16 cellular contexts compared by ENCODE assay signal in genomic region chr2:121388371-121388770, GRCh38.
"Had no signal": no experiment of that assay in that cellular context is flagged by ENCODE, and none has a peak within 500 bp of the region (broad histone marks: within the 10 kb centered on the region; RNA-seq: fewer than 3 reads in every experiment).

No MANE protein-coding gene starts in this region.

- H3K27ac Mint-ChIP-seq: activated naive CD8-positive, alpha-beta T cell treated with anti-CD3 and anti-CD28 coated beads for 36 hours; naive thymus-derived CD4-positive, alpha-beta T cell had no signal

- H3K9me3 Mint-ChIP-seq: activated naive CD8-positive, alpha-beta T cell treated with anti-CD3 and anti-CD28 coated beads for 36 hours; naive thymus-derived CD4-positive, alpha-beta T cell had no signal

- H3K4me3 ChIP-seq: ascending aorta, coronary artery, heart right ventricle, right atrium auricular region, stomach, thoracic aorta had no signal

- DNase-seq: activated CD4-positive, alpha-beta T cell treated with anti-CD3 and anti-CD28 coated beads, Interleukin-2, amount 50 U/mL, for 4 hours; activated effector memory CD4-positive, alpha-beta T cell treated with anti-CD3 and anti-CD28 coated beads, Interleukin-2, amount 50 U/mL, for 16 hours; activated naive CD8-positive, alpha-beta T cell treated with anti-CD3 and anti-CD28 coated beads for 36 hours; activated T-cell treated with anti-CD3 and anti-CD28 coated beads, Interleukin-2, amount 50 U/mL, for 1 hour; effector CD8-positive, alpha-beta T cell; heart right ventricle; islet precursor cell; naive thymus-derived CD4-positive, alpha-beta T cell; posterior cingulate gyrus; small intestine; stomach; T-helper 2 cell had no signal

- H3K27ac ChIP-seq: ascending aorta, coronary artery, heart right ventricle, right atrium auricular region, stomach, thoracic aorta had no signal

- H3K4me3 Mint-ChIP-seq: activated naive CD8-positive, alpha-beta T cell treated with anti-CD3 and anti-CD28 coated beads for 36 hours; naive thymus-derived CD4-positive, alpha-beta T cell had no signal

- H3K4me1 ChIP-seq: ascending aorta, right atrium auricular region had no signal

- H3K9me3 ChIP-seq: ascending aorta, heart right ventricle, right atrium auricular region, stomach, thoracic aorta had no signal

- ATAC-seq: heart right ventricle; naive thymus-derived CD4-positive, alpha-beta T cell had no signal

- H3K27me3 Mint-ChIP-seq: activated naive CD8-positive, alpha-beta T cell treated with anti-CD3 and anti-CD28 coated beads for 36 hours; naive thymus-derived CD4-positive, alpha-beta T cell had no signal

- H3K27me3 ChIP-seq: ascending aorta, heart right ventricle, right atrium auricular region, stomach had no signal

- H3K4me1 Mint-ChIP-seq: activated naive CD8-positive, alpha-beta T cell treated with anti-CD3 and anti-CD28 coated beads for 36 hours; naive thymus-derived CD4-positive, alpha-beta T cell had no signal
